In the genomic region with DNA sequence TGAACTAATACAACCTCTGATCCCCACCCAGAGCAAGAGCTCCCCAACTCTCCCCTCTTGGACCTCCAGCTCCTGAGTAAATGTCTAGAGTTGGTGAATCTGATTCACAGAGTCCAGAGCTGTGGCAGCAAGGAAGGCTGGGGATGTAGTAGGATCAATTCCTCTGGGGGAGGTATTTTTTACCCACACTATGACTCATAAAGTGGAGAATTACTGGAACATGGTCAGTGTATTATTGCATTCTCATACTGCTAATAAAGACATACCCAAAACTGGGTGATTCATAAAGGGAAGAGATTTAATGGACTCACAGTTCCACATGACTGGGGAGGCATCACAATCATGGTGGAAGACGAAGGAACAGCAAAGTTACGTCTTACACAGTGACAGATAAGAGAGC, we compare ENCODE assay signal across 18 cellular contexts.
DNase-seq lines count a peak whose midpoint lies in the region; ATAC-seq, FAIRE-seq and TF ChIP-seq lines count a peak whose summit lies in the region.
"Had no signal": no experiment of that assay in that cellular context is flagged by ENCODE, and none has a peak within 500 bp of the region (broad histone marks: within the 10 kb centered on the region; RNA-seq: fewer than 3 reads in every experiment).

No MANE protein-coding gene starts in this region.

- no peak for TF ChIP-seq EP300 in A549 (IDR thresholded peaks at IDR 0.05)

- H3K4me1 Mint-ChIP-seq in activated T-cell treated with anti-CD3 and anti-CD28 coated beads, Interleukin-2, amount 50 U/mL, for 4 hours (ENCODE audit: low read depth), result no peaks in the 10 kb centered on the region

- no peak for FAIRE-seq in A549 (lab: Jason Lieb, UNC)
- FAIRE-seq: A204.1 had no signal

- CTCF ChIA-PET in A549 (lab: Yijun Ruan, JAX), result interaction anchor here (1.1 kb wide), 1 partner anchor 13 kb away, joined by 3 read pairs; no protein-coding TSS in a partner anchor

- H3K9me3 ChIP-seq in A549, result no peaks in the 10 kb centered on the region
- H3K9me3 ChIP-seq: left lung had no signal

- no peak for TF ChIP-seq RAD21 in A549 (conservative IDR thresholded peaks at IDR 0.05 in 1 of 2, IDR thresholded peaks at IDR 0.05 in 1 of 2)

- TF ChIP-seq CTCF in A549 (IDR thresholded peaks at IDR 0.05), result no peak
- TF ChIP-seq CTCF in HFF-Myc (IDR thresholded peaks at IDR 0.05; ENCODE audit: low read depth, low read length, missing control alignments), result no peak
- TF ChIP-seq CTCF in foreskin keratinocyte (conservative IDR thresholded peaks at IDR 0.05), result no peak

- H3K27ac ChIP-seq in A549 (no peak overlapping the region; a peak in 1 of 6 replicates), foreskin keratinocyte (peak overlapping the region; percentile 22)
- H3K27ac ChIP-seq: left lung had no signal

- no peaks in the 10 kb centered on the region for H3K9me3 Mint-ChIP-seq in activated T-cell treated with anti-CD3 and anti-CD28 coated beads, Interleukin-2, amount 50 U/mL, for 4 hours
- H3K9me3 Mint-ChIP-seq: neural crest cell had no signal

- WGBS in A549 (ENCODE audit: missing lambda C conversion rate), result 71% methylated on average over 2 of the region's 2 CpGs

- H3K27me3 Mint-ChIP-seq in activated T-cell treated with anti-CD3 and anti-CD28 coated beads, Interleukin-2, amount 50 U/mL, for 4 hours (ENCODE audit: low read depth), result no peaks in the 10 kb centered on the region

- H3K4me3 ChIP-seq in A549 (no peak overlapping the region), HFF-Myc (replicated peaks; ENCODE audit: low read depth, low read length) (no peak overlapping the region)
- H3K4me3 ChIP-seq: left lung had no signal

- no peak for TF ChIP-seq POLR2A in A549 (IDR thresholded peaks at IDR 0.05; ENCODE audit: low read length)

- DNase-seq in A549 (ENCODE audit: low read depth in 1 of 2, low spot score in 1 of 2) (peak in 1 of 2 experiments; percentile 5), HFF-Myc (ENCODE audit: extremely low read depth, low read depth) (peak; percentile 30), amniotic stem cell (lab: John Stamatoyannopoulos, UW) (peak; percentile 35), foreskin keratinocyte (peak; percentile 62 to 89), left lobe of liver (ENCODE audit: low spot score) (no peak)
- DNase-seq in activated T-cell treated with anti-CD3 and anti-CD28 coated beads, Interleukin-2, amount 50 U/mL, for 4 hours, result no peak
- DNase-seq: activated CD4-positive, alpha-beta T cell treated with anti-CD3 and anti-CD28 coated beads, Interleukin-2, amount 50 U/mL, for 48 hours; activated effector memory CD4-positive, alpha-beta T cell treated with anti-CD3 and anti-CD28 coated beads, Interleukin-2, amount 50 U/mL, for 16 hours; DMS53; H7; left lung; NCI-H524 treated with DMSO at 0.1 percent for 48 hours; stimulated activated CD4-positive, alpha-beta T cell treated with anti-CD3 and anti-CD28 coated beads, Interleukin-15, amount 100 ng/mL, for 24 hours had no signal

- H3K4me1 ChIP-seq in A549 (no peaks in the 10 kb centered on the region), foreskin keratinocyte (no peaks in the 10 kb centered on the region)
- H3K4me1 ChIP-seq: left lung had no signal

- H3K36me3 Mint-ChIP-seq in activated T-cell treated with anti-CD3 and anti-CD28 coated beads, Interleukin-2, amount 50 U/mL, for 4 hours (ENCODE audit: insufficient read depth), result no peaks in the 10 kb centered on the region
- H3K36me3 Mint-ChIP-seq: type B pancreatic cell had no signal

- H3K4me2 ChIP-seq in A549, result no peak overlapping the region

- no peaks in the 10 kb centered on the region for H3K27me3 ChIP-seq in foreskin keratinocyte
- H3K27me3 ChIP-seq: left lung had no signal

- H3K4me3 Mint-ChIP-seq in activated T-cell treated with anti-CD3 and anti-CD28 coated beads, Interleukin-2, amount 50 U/mL, for 4 hours, result no peak overlapping the region
- H3K4me3 Mint-ChIP-seq: neural crest cell, type B pancreatic cell had no signal

- ATAC-seq in A549, result peak; percentile 30 to 35; a peak in 2 of 6 replicates
- ATAC-seq in foreskin keratinocyte, result peak; percentile 93
- ATAC-seq in HG03442 (IDR thresholded peaks at IDR 0.05; ENCODE audit: unreplicated experiment), result no peak
- ATAC-seq in left lobe of liver, result no peak
- no peak for ATAC-seq in GM21381 (IDR thresholded peaks at IDR 0.05; ENCODE audit: unreplicated experiment)
- no peak for ATAC-seq in activated T-cell treated with anti-CD3 and anti-CD28 coated beads, Interleukin-2, amount 50 U/mL, for 4 hours
- ATAC-seq: left lung had no signal

- POLR2A ChIA-PET in A549 (lab: Yijun Ruan, JAX), result no interaction called here

TF ChIP-seq in A549, 52 proteins besides CTCF, POLR2A, EP300 and RAD21:
- no peak for TF ChIP-seq FOSL2 (IDR thresholded peaks at IDR 0.05)
- TF ChIP-seq FOSL2 (CRISPR knock-in tag; IDR thresholded peaks at IDR 0.05), result peak; percentile 38; the same call in 1 of the 2 replicates
- TF ChIP-seq ATOH8 (CRISPR knock-in tag; IDR thresholded peaks at IDR 0.05; ENCODE audit: low read depth), result no peak
- TF ChIP-seq FOXS1 (CRISPR knock-in tag; IDR thresholded peaks at IDR 0.05), result no peak
TF ChIP-seq in A549: peak in this region for 1.

Comparison
In these comparisons a context has a peak if more than half of its experiments do, and no peak if none do; other contexts are left out.
1. ATAC-seq: peak in A549 (2 of 2) and foreskin keratinocyte (single experiment); none in HG03442 (single experiment), left lobe of liver (single experiment), GM21381 (single experiment) and activated T-cell treated with anti-CD3 and anti-CD28 coated beads, Interleukin-2, amount 50 U/mL, for 4 hours (0 of 2).
2. DNase-seq: peak in HFF-Myc (single experiment), amniotic stem cell (single experiment) and foreskin keratinocyte (2 of 2); none in left lobe of liver (single experiment) and activated T-cell treated with anti-CD3 and anti-CD28 coated beads, Interleukin-2, amount 50 U/mL, for 4 hours (single experiment).